Comparison of ENCODE assay signal across 1 cellular context in the genomic region with DNA sequence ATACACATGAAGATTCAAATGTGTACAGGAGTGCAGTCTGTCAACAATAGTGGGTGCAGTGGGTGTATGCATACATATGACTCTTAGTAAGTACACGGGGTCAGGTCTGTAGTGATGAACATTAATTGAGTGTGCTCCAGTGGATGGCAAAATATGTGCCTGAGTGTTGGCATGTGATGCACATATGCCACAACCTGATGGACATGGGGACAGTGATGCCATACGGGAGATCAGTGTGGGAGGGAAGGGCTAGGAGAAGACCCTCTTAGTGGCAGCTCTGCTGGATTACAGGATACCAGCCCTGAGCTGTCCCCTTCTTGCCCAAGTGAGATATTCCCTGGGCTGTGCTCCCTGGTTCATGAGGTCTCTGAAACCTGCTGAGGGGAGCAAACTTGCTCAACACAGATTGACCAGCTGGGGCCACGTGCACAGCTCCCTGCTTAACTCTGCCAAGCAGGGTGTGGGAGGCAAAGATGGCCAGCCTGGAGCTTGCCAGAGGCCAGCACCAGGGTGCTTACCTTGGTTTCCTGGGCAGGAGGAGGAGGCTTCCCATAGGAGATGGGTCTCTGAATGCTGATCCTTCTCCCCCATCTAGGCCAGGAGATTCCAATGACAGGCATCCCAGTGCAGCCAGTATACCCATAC.
TF ChIP-seq lines count a peak whose summit lies in the region.

No MANE protein-coding gene starts in this region.

TF ChIP-seq in H1, 55 proteins besides CTCF, POLR2A, EP300 and RAD21:
- TF ChIP-seq, protein P1, sequence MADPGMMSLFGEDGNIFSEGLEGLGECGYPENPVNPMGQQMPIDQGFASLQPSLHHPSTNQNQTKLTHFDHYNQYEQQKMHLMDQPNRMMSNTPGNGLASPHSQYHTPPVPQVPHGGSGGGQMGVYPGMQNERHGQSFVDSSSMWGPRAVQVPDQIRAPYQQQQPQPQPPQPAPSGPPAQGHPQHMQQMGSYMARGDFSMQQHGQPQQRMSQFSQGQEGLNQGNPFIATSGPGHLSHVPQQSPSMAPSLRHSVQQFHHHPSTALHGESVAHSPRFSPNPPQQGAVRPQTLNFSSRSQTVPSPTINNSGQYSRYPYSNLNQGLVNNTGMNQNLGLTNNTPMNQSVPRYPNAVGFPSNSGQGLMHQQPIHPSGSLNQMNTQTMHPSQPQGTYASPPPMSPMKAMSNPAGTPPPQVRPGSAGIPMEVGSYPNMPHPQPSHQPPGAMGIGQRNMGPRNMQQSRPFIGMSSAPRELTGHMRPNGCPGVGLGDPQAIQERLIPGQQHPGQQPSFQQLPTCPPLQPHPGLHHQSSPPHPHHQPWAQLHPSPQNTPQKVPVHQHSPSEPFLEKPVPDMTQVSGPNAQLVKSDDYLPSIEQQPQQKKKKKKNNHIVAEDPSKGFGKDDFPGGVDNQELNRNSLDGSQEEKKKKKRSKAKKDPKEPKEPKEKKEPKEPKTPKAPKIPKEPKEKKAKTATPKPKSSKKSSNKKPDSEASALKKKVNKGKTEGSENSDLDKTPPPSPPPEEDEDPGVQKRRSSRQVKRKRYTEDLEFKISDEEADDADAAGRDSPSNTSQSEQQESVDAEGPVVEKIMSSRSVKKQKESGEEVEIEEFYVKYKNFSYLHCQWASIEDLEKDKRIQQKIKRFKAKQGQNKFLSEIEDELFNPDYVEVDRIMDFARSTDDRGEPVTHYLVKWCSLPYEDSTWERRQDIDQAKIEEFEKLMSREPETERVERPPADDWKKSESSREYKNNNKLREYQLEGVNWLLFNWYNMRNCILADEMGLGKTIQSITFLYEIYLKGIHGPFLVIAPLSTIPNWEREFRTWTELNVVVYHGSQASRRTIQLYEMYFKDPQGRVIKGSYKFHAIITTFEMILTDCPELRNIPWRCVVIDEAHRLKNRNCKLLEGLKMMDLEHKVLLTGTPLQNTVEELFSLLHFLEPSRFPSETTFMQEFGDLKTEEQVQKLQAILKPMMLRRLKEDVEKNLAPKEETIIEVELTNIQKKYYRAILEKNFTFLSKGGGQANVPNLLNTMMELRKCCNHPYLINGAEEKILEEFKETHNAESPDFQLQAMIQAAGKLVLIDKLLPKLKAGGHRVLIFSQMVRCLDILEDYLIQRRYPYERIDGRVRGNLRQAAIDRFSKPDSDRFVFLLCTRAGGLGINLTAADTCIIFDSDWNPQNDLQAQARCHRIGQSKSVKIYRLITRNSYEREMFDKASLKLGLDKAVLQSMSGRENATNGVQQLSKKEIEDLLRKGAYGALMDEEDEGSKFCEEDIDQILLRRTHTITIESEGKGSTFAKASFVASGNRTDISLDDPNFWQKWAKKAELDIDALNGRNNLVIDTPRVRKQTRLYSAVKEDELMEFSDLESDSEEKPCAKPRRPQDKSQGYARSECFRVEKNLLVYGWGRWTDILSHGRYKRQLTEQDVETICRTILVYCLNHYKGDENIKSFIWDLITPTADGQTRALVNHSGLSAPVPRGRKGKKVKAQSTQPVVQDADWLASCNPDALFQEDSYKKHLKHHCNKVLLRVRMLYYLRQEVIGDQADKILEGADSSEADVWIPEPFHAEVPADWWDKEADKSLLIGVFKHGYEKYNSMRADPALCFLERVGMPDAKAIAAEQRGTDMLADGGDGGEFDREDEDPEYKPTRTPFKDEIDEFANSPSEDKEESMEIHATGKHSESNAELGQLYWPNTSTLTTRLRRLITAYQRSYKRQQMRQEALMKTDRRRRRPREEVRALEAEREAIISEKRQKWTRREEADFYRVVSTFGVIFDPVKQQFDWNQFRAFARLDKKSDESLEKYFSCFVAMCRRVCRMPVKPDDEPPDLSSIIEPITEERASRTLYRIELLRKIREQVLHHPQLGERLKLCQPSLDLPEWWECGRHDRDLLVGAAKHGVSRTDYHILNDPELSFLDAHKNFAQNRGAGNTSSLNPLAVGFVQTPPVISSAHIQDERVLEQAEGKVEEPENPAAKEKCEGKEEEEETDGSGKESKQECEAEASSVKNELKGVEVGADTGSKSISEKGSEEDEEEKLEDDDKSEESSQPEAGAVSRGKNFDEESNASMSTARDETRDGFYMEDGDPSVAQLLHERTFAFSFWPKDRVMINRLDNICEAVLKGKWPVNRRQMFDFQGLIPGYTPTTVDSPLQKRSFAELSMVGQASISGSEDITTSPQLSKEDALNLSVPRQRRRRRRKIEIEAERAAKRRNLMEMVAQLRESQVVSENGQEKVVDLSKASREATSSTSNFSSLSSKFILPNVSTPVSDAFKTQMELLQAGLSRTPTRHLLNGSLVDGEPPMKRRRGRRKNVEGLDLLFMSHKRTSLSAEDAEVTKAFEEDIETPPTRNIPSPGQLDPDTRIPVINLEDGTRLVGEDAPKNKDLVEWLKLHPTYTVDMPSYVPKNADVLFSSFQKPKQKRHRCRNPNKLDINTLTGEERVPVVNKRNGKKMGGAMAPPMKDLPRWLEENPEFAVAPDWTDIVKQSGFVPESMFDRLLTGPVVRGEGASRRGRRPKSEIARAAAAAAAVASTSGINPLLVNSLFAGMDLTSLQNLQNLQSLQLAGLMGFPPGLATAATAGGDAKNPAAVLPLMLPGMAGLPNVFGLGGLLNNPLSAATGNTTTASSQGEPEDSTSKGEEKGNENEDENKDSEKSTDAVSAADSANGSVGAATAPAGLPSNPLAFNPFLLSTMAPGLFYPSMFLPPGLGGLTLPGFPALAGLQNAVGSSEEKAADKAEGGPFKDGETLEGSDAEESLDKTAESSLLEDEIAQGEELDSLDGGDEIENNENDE (IDR thresholded peaks at IDR 0.05; ENCODE audit: insufficient replicate concordance, low read length): no peak
- TF ChIP-seq JUND (IDR thresholded peaks at IDR 0.05; ENCODE audit: low read length) (no peak), CTBP2 (IDR thresholded peaks at IDR 0.05; ENCODE audit: borderline replicate concordance, insufficient read depth, insufficient read length, low read length) (no peak), KDM4A (IDR thresholded peaks at IDR 0.05; ENCODE audit: low read depth, low read length, severe bottlenecking) (no peak), TAF1 (IDR thresholded peaks at IDR 0.05; ENCODE audit: low read depth, low read length) (no peak), CREB1 (IDR thresholded peaks at IDR 0.05) (no peak), MAFK (IDR thresholded peaks at IDR 0.05; ENCODE audit: low read depth, low read length) (no peak), BRCA1 (IDR thresholded peaks at IDR 0.05; ENCODE audit: low read depth, low read length) (no peak), HDAC6 (IDR thresholded peaks at IDR 0.05; ENCODE audit: low read depth, low read length) (no peak), SAP30 (IDR thresholded peaks at IDR 0.05; ENCODE audit: insufficient read depth, insufficient replicate concordance, low read length) (no peak), HDAC2 (IDR thresholded peaks at IDR 0.05; ENCODE audit: borderline replicate concordance in 1 of 2, low read depth in 2 of 2, low read length in 2 of 2) (no peak), TEAD4 (IDR thresholded peaks at IDR 0.05; ENCODE audit: low read depth, low read length) (no peak), YY1 (IDR thresholded peaks at IDR 0.05; ENCODE audit: low read depth, low read length) (no peak)
- TF ChIP-seq, protein P2, sequence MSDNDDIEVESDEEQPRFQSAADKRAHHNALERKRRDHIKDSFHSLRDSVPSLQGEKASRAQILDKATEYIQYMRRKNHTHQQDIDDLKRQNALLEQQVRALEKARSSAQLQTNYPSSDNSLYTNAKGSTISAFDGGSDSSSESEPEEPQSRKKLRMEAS (IDR thresholded peaks at IDR 0.05): no peak
- TF ChIP-seq, protein P3, sequence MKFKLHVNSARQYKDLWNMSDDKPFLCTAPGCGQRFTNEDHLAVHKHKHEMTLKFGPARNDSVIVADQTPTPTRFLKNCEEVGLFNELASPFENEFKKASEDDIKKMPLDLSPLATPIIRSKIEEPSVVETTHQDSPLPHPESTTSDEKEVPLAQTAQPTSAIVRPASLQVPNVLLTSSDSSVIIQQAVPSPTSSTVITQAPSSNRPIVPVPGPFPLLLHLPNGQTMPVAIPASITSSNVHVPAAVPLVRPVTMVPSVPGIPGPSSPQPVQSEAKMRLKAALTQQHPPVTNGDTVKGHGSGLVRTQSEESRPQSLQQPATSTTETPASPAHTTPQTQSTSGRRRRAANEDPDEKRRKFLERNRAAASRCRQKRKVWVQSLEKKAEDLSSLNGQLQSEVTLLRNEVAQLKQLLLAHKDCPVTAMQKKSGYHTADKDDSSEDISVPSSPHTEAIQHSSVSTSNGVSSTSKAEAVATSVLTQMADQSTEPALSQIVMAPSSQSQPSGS (IDR thresholded peaks at IDR 0.05; ENCODE audit: low read length): no peak
